In the genomic region with DNA sequence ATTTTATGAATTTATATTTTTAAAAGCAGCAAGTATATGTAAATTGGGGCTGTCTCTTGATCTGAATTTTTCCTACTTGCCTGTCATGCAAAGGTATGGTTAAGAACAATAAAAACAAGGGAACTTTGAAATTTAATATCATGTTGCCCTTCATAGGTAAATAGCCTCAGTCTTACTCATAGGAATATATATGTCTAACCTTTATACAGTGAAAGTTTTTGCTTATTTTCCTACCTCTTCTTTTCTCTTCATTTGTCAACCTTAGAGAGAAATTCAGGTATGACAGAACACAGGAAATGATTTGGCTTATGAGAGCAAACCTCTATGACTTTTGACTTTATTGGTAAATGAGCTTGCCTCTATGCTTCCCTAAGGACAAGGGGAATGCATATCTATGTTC, we compare ENCODE assay signal across 26 cellular contexts.
"Had no signal": no experiment of that assay in that cellular context is flagged by ENCODE, and none has a peak within 500 bp of the region (broad histone marks: within the 10 kb centered on the region; RNA-seq: fewer than 3 reads in every experiment).

No MANE protein-coding gene starts in this region.

- ATAC-seq: stimulated activated effector memory CD8-positive, alpha-beta T cell treated with anti-CD3 and anti-CD28 coated beads, Interleukin-12 subunit alpha, Interleukin-12 subunit beta, amount 100 ng/mL, for 72 hours; stimulated activated memory B cell treated with anti-CD40 and anti-IgM and Interleukin-4, amounts not matched to agents 10 μg/mL and 1 μg/mL and 100 μg/mL, for 72 hours; stimulated activated naive B cell treated with anti-CD40 and anti-IgM and Interleukin-4, amounts not matched to agents 10 μg/mL and 1 μg/mL and 100 μg/mL, for 72 hours; stimulated activated naive CD8-positive, alpha-beta T cell treated with anti-CD3 and anti-CD28 coated beads, Interleukin-15, amount 100 ng/mL, for 72 hours; stimulated activated naive CD8-positive, alpha-beta T cell treated with anti-CD3 and anti-CD28 coated beads, Interleukin-15, Interleukin-2, amounts not matched to agents 100 U/mL and 50 U/mL, for 24 hours; upper lobe of right lung had no signal

- H3K36me3 ChIP-seq: stomach, suprapubic skin, thoracic aorta, thyroid gland, tibial artery, tibial nerve, transverse colon, upper lobe of left lung, upper lobe of right lung, uterus, vagina had no signal

- H3K27me3 ChIP-seq: stomach, suprapubic skin, testis, thyroid gland, tibial artery, tibial nerve, transverse colon, upper lobe of left lung, upper lobe of right lung, uterus, vagina had no signal

- DNase-seq: stimulated activated CD4-positive, alpha-beta T cell treated with anti-CD3 and anti-CD28 coated beads, Interleukin-2, amount 100 ng/mL, for 48 hours; stimulated activated CD4-positive, alpha-beta T cell treated with anti-CD3 and anti-CD28 coated beads, Interleukin-4, amount 100 ng/mL, for 1 hour; stimulated activated CD4-positive, alpha-beta T cell treated with anti-CD3 and anti-CD28 coated beads, Interleukin-4, amount 100 ng/mL, for 24 hours; stimulated activated CD4-positive, alpha-beta T cell treated with anti-CD3 and anti-CD28 coated beads, Interleukin-4, amount 100 ng/mL, for 4 hours; stimulated activated CD8-positive, alpha-beta memory T cell treated with anti-CD3 and anti-CD28 coated beads, Interleukin-4, amount 100 ng/mL, for 48 hours; stimulated activated naive B cell treated with anti-CD40 and anti-IgM and Interleukin-4, amounts not matched to agents 10 μg/mL and 1 μg/mL and 100 μg/mL, for 72 hours; stimulated activated naive CD4-positive, alpha-beta T cell; stimulated activated naive CD4-positive, alpha-beta T cell treated with Interleukin-2 at 50 U/mL for 16 hours; stimulated activated naive CD8-positive, alpha-beta T cell treated with anti-CD3 and anti-CD28 coated beads, Interleukin-15, amount 100 ng/mL, for 72 hours; stimulated activated naive CD8-positive, alpha-beta T cell treated with anti-CD3 and anti-CD28 coated beads, Interleukin-15, Interleukin-2, amounts not matched to agents 100 U/mL and 50 U/mL, for 24 hours; stomach; substantia nigra; testis; thyroid gland; tibial artery; transverse colon; trophoblast cell; upper lobe of left lung; upper lobe of right lung; uterus had no signal

- H3K4me1 ChIP-seq: stomach, suprapubic skin, testis, thyroid gland, tibial artery, tibial nerve, transverse colon, upper lobe of left lung, upper lobe of right lung, uterus, vagina had no signal

- H3K27ac ChIP-seq: stomach, suprapubic skin, testis, thoracic aorta, thyroid gland, tibial artery, tibial nerve, transverse colon, upper lobe of left lung, upper lobe of right lung, uterus, vagina had no signal

- H3K4me3 ChIP-seq: stomach, suprapubic skin, testis, thoracic aorta, thyroid gland, tibial artery, tibial nerve, transverse colon, upper lobe of left lung, upper lobe of right lung, uterus, vagina had no signal

- H3K9me3 ChIP-seq: suprapubic skin, testis, thoracic aorta, thyroid gland, tibial artery, transverse colon, upper lobe of left lung, upper lobe of right lung, uterus, vagina had no signal
